ENCODE assay signal across 1 cellular context in the genomic region with DNA sequence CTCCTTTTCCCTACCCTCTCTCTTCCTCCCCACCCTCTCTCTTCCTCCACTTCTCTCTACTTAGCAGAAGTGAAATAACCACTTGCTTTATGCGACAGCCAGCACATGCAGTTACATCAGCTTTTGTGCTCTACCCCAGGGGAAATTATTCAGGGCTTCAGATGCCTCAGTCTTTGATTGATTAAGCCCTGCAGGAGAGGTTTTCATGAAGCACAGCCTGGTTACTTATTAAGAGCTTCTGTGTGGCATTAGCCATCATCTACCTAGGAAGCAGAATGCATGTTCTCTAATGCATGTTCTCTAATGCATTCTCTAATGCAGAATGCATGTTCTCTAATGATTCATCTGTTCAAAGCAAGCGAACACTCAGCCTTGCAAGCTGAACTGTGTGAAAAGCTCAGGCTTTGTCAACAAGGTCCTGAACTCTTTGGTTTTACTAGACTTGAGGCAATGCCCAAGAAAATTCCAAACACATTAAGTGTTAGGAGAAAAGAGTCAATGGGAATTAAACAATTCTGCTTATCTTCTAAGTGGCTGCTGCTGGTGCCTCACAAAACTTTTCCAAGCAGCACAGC.
TF ChIP-seq lines count a peak whose summit lies in the region.

No MANE protein-coding gene starts in this region.

TF ChIP-seq in neural cell, 6 proteins besides CTCF, POLR2A, EP300 and RAD21 (continued from another document):
- TF ChIP-seq, protein P1, sequence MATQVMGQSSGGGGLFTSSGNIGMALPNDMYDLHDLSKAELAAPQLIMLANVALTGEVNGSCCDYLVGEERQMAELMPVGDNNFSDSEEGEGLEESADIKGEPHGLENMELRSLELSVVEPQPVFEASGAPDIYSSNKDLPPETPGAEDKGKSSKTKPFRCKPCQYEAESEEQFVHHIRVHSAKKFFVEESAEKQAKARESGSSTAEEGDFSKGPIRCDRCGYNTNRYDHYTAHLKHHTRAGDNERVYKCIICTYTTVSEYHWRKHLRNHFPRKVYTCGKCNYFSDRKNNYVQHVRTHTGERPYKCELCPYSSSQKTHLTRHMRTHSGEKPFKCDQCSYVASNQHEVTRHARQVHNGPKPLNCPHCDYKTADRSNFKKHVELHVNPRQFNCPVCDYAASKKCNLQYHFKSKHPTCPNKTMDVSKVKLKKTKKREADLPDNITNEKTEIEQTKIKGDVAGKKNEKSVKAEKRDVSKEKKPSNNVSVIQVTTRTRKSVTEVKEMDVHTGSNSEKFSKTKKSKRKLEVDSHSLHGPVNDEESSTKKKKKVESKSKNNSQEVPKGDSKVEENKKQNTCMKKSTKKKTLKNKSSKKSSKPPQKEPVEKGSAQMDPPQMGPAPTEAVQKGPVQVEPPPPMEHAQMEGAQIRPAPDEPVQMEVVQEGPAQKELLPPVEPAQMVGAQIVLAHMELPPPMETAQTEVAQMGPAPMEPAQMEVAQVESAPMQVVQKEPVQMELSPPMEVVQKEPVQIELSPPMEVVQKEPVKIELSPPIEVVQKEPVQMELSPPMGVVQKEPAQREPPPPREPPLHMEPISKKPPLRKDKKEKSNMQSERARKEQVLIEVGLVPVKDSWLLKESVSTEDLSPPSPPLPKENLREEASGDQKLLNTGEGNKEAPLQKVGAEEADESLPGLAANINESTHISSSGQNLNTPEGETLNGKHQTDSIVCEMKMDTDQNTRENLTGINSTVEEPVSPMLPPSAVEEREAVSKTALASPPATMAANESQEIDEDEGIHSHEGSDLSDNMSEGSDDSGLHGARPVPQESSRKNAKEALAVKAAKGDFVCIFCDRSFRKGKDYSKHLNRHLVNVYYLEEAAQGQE (IDR thresholded peaks at IDR 0.05; ENCODE audit: borderline replicate concordance) = peak; percentile 23
TF ChIP-seq in neural cell: peak in this region for 3.
